13 cellular contexts compared by ENCODE assay signal in genomic region chr11:133950874-133951483, GRCh38. TPM values are rescaled to one million over a fixed set of nuclear protein-coding genes. Genes with fewer than 3 reads are reported as not detected.
A peak's percentile ranks its signal among the peaks of the same experiment; 100 is the strongest.
DNase-seq lines count a peak whose midpoint lies in the region; ATAC-seq and TF ChIP-seq lines count a peak whose summit lies in the region.
"Had no signal": no experiment of that assay in that cellular context is flagged by ENCODE, and none has a peak within 500 bp of the region (broad histone marks: within the 10 kb centered on the region; RNA-seq: fewer than 3 reads in every experiment).

No MANE protein-coding gene starts in this region.

- H4K20me1 ChIP-seq in BLaER1 treated with 17β-estradiol and CSF1 and Interleukin-3, amounts not matched to agents 10 nM and 100 nM = peaks cover 0 to 31% (median 9%) of the 10 kb centered on the region in 11 experiments; a peak in 14 of 22 replicates

- H3K9me3 ChIP-seq in BLaER1 treated with 17β-estradiol and CSF1 and Interleukin-3, amounts not matched to agents 10 nM and 100 nM (replicated peaks in 1 of 11) = no peaks in the 10 kb centered on the region
- H3K9me3 ChIP-seq in NT2/D1 (ENCODE audit: insufficient read depth, low read length) (no peaks in the 10 kb centered on the region), heart right ventricle (no peaks in the 10 kb centered on the region), parathyroid adenoma (ENCODE audit: control insufficient read depth, low read length) (no peaks in the 10 kb centered on the region)

- H3K9ac ChIP-seq in BLaER1 treated with 17β-estradiol and CSF1 and Interleukin-3, amounts not matched to agents 10 nM and 100 nM = peak overlapping the region in 6 of 11 experiments; percentile 20 to 61 (median 42); a peak in 8 of 22 replicates
- peak overlapping the region; percentile 74 for H3K9ac ChIP-seq in NT2/D1 (ENCODE audit: insufficient read length, low read depth)
- no peak overlapping the region for H3K9ac ChIP-seq in parathyroid adenoma

- intact Hi-C loops in heart right ventricle (cut with DNase I) = loop anchor here in 1 of 10 donors (5.0 kb wide), 1 partner anchor 86 kb away; no protein-coding TSS in a partner anchor

- peak overlapping the region; percentile 68 to 99 (median 88) for H3K4me2 ChIP-seq in BLaER1 treated with 17β-estradiol and CSF1 and Interleukin-3, amounts not matched to agents 10 nM and 100 nM
- no peak overlapping the region for H3K4me2 ChIP-seq in parathyroid adenoma (ENCODE audit: low read length)

- H3K4me1 ChIP-seq in BLaER1 treated with 17β-estradiol and CSF1 and Interleukin-3, amounts not matched to agents 10 nM and 100 nM = peaks cover 30 to 82% (median 70%) of the 10 kb centered on the region in 10 experiments
- peaks cover 35% of the 10 kb centered on the region for H3K4me1 ChIP-seq in NT2/D1 (ENCODE audit: insufficient read depth, insufficient read length)
- peaks cover 20 to 97% (median 78%) of the 10 kb centered on the region in 9 donors for H3K4me1 ChIP-seq in heart right ventricle
- peaks cover 34% of the 10 kb centered on the region for H3K4me1 ChIP-seq in parathyroid adenoma

- no peaks in the 10 kb centered on the region for H3K36me3 ChIP-seq in BLaER1 treated with 17β-estradiol and CSF1 and Interleukin-3, amounts not matched to agents 10 nM and 100 nM
- H3K36me3 ChIP-seq in NT2/D1 (ENCODE audit: insufficient read depth, insufficient read length, low read length) (no peaks in the 10 kb centered on the region), heart right ventricle (no peaks in the 10 kb centered on the region), parathyroid adenoma (ENCODE audit: control insufficient read depth, insufficient read depth, low read length) (no peaks in the 10 kb centered on the region)

- ATAC-seq in heart right ventricle (peak; percentile 29 to 70 (median 58)), HG03108 (IDR thresholded peaks at IDR 0.05; ENCODE audit: unreplicated experiment) (no peak)
- ATAC-seq: activated CD8-positive, alpha-beta T cell treated with anti-CD3 and anti-CD28 coated beads for 36 hours; left colon had no signal

- no peak for TF ChIP-seq CTCF in heart right ventricle (IDR thresholded peaks at IDR 0.05)
- no peak for TF ChIP-seq CTCF in parathyroid adenoma (IDR thresholded peaks at IDR 0.05)

- 5 to 10% methylated on average over 23 to 24 of the region's 24 CpGs for WGBS in heart right ventricle, 2 donors

- peaks cover 17% of the 10 kb centered on the region for H3K79me2 ChIP-seq in parathyroid adenoma

- H3K27me3 ChIP-seq in BLaER1 treated with 17β-estradiol and CSF1 and Interleukin-3, amounts not matched to agents 10 nM and 100 nM = peaks cover 0 to 16% (median 0%) of the 10 kb centered on the region in 11 experiments; a peak in 5 of 22 replicates
- H3K27me3 ChIP-seq in NT2/D1 (ENCODE audit: insufficient read depth, insufficient read length) (peaks cover 44% of the 10 kb centered on the region), heart right ventricle (peaks cover 0 to 41% (median 9%) of the 10 kb centered on the region in 7 donors), parathyroid adenoma (ENCODE audit: control insufficient read depth, insufficient read depth, low read length) (no peaks in the 10 kb centered on the region)

- peak overlapping the region in 3 of 11 experiments; percentile 8 to 18 (median 15); a peak in 1 of 22 replicates for H3K27ac ChIP-seq in BLaER1 treated with 17β-estradiol and CSF1 and Interleukin-3, amounts not matched to agents 10 nM and 100 nM
- peak overlapping the region; percentile 81 to 96 (median 90) for H3K27ac ChIP-seq in heart right ventricle
- peak overlapping the region; percentile 95 for H3K27ac ChIP-seq in parathyroid adenoma
- H3K27ac ChIP-seq: epithelial cell of prostate had no signal

- H3K4me3 ChIP-seq in BLaER1 treated with 17β-estradiol and CSF1 and Interleukin-3, amounts not matched to agents 10 nM and 100 nM = peak overlapping the region in 8 of 10 experiments; percentile 7 to 45 (median 34); a peak in 8 of 20 replicates
- H3K4me3 ChIP-seq in NT2/D1 (ENCODE audit: insufficient read length, low read depth) = peak overlapping the region; percentile 28
- peak overlapping the region; percentile 14 to 60 (median 49) for H3K4me3 ChIP-seq in heart right ventricle
- H3K4me3 ChIP-seq in parathyroid adenoma (ENCODE audit: low read depth, low read length) = no peak overlapping the region

- peak overlapping the region; percentile 69 for H2AFZ ChIP-seq in parathyroid adenoma

- DNase-seq in NT2/D1 (ENCODE audit: low read depth, low spot score) = no peak
- DNase-seq in heart right ventricle = peak; percentile 65 to 77
- no peak for DNase-seq in NCI-H345 treated with DMSO at 0.1 percent for 48 hours (lab: John Stamatoyannopoulos, UW; ENCODE audit: unreplicated experiment)
- DNase-seq in foreskin melanocyte = no peak
- DNase-seq in SIG-M5 treated with dmso at 0.1 percent for 504 hours (lab: John Stamatoyannopoulos, UW; ENCODE audit: unreplicated experiment) = no peak
- DNase-seq: activated CD8-positive, alpha-beta T cell treated with anti-CD3 and anti-CD28 coated beads for 36 hours; activated naive CD8-positive, alpha-beta T cell treated with anti-CD3 and anti-CD28 coated beads, Interleukin-2, amount 10 ng/mL, durations not matched to agents 7 days and 5 days; AML-193; left colon had no signal

RNA-seq across cellular contexts. Expression of gene IGSF9B, which starts 5.8 kb away (rescaled TPM):
- 10 to 100 TPM; 31.0 to 72.3 (median 50.1) TPM for total RNA-seq in heart right ventricle
- polyA plus RNA-seq in heart right ventricle = 10 to 100 TPM in 1 of 2 donors, 1 to 10 TPM in 1; 6.7 to 37.2 TPM

Comparison
In these comparisons a context has a peak if more than half of its experiments do, and no peak if none do; other contexts are left out.
1. DNase-seq: peak in heart right ventricle (2 of 2); none in NT2/D1 (single experiment), NCI-H345 treated with DMSO at 0.1 percent for 48 hours (single experiment), foreskin melanocyte (single experiment) and SIG-M5 treated with dmso at 0.1 percent for 504 hours (single experiment).